In genomic region chr6:73577605-73578160, GRCh38 we compare ENCODE assay signal across 1 cellular context.
TF ChIP-seq lines count a peak whose summit lies in the region.

No MANE protein-coding gene starts in this region.

TF ChIP-seq in K562, 482 proteins besides CTCF, POLR2A, EP300 and RAD21 (continued from another document):
- TF ChIP-seq E4F1 (CRISPR knock-in tag; IDR thresholded peaks at IDR 0.05; ENCODE audit: borderline replicate concordance) (no peak), SOX6 (IDR thresholded peaks at IDR 0.05) (peak; percentile 57), MXI1 (IDR thresholded peaks at IDR 0.05; ENCODE audit: low read depth, low read length) (no peak), MAFG (tag; conservative IDR thresholded peaks at IDR 0.05) (peak; percentile 55), POLR3A (IDR thresholded peaks at IDR 0.05; ENCODE audit: borderline replicate concordance, extremely low read depth, insufficient read depth, insufficient read length) (no peak), ATF1 (CRISPR knock-in tag; IDR thresholded peaks at IDR 0.05) (no peak), ATF1 (tag; IDR thresholded peaks at IDR 0.05) (no peak), STAG1 (CRISPR knock-in tag; IDR thresholded peaks at IDR 0.05; ENCODE audit: borderline replicate concordance) (no peak), ARID1B (IDR thresholded peaks at IDR 0.05) (peak; percentile 19; the same call in 1 of the 2 replicates), C11orf30 (IDR thresholded peaks at IDR 0.05; ENCODE audit: low read depth) (peak; percentile 73), ASH1L (IDR thresholded peaks at IDR 0.05; ENCODE audit: borderline replicate concordance, low read depth, partially characterized antibody) (no peak), ZNF316 (IDR thresholded peaks at IDR 0.05) (peak; percentile 87), U2AF1 (optimal IDR thresholded peaks at IDR 0.05; ENCODE audit: low read depth, low read length) (no peak), BCOR (IDR thresholded peaks at IDR 0.05) (no peak)
- TF ChIP-seq, protein P1, sequence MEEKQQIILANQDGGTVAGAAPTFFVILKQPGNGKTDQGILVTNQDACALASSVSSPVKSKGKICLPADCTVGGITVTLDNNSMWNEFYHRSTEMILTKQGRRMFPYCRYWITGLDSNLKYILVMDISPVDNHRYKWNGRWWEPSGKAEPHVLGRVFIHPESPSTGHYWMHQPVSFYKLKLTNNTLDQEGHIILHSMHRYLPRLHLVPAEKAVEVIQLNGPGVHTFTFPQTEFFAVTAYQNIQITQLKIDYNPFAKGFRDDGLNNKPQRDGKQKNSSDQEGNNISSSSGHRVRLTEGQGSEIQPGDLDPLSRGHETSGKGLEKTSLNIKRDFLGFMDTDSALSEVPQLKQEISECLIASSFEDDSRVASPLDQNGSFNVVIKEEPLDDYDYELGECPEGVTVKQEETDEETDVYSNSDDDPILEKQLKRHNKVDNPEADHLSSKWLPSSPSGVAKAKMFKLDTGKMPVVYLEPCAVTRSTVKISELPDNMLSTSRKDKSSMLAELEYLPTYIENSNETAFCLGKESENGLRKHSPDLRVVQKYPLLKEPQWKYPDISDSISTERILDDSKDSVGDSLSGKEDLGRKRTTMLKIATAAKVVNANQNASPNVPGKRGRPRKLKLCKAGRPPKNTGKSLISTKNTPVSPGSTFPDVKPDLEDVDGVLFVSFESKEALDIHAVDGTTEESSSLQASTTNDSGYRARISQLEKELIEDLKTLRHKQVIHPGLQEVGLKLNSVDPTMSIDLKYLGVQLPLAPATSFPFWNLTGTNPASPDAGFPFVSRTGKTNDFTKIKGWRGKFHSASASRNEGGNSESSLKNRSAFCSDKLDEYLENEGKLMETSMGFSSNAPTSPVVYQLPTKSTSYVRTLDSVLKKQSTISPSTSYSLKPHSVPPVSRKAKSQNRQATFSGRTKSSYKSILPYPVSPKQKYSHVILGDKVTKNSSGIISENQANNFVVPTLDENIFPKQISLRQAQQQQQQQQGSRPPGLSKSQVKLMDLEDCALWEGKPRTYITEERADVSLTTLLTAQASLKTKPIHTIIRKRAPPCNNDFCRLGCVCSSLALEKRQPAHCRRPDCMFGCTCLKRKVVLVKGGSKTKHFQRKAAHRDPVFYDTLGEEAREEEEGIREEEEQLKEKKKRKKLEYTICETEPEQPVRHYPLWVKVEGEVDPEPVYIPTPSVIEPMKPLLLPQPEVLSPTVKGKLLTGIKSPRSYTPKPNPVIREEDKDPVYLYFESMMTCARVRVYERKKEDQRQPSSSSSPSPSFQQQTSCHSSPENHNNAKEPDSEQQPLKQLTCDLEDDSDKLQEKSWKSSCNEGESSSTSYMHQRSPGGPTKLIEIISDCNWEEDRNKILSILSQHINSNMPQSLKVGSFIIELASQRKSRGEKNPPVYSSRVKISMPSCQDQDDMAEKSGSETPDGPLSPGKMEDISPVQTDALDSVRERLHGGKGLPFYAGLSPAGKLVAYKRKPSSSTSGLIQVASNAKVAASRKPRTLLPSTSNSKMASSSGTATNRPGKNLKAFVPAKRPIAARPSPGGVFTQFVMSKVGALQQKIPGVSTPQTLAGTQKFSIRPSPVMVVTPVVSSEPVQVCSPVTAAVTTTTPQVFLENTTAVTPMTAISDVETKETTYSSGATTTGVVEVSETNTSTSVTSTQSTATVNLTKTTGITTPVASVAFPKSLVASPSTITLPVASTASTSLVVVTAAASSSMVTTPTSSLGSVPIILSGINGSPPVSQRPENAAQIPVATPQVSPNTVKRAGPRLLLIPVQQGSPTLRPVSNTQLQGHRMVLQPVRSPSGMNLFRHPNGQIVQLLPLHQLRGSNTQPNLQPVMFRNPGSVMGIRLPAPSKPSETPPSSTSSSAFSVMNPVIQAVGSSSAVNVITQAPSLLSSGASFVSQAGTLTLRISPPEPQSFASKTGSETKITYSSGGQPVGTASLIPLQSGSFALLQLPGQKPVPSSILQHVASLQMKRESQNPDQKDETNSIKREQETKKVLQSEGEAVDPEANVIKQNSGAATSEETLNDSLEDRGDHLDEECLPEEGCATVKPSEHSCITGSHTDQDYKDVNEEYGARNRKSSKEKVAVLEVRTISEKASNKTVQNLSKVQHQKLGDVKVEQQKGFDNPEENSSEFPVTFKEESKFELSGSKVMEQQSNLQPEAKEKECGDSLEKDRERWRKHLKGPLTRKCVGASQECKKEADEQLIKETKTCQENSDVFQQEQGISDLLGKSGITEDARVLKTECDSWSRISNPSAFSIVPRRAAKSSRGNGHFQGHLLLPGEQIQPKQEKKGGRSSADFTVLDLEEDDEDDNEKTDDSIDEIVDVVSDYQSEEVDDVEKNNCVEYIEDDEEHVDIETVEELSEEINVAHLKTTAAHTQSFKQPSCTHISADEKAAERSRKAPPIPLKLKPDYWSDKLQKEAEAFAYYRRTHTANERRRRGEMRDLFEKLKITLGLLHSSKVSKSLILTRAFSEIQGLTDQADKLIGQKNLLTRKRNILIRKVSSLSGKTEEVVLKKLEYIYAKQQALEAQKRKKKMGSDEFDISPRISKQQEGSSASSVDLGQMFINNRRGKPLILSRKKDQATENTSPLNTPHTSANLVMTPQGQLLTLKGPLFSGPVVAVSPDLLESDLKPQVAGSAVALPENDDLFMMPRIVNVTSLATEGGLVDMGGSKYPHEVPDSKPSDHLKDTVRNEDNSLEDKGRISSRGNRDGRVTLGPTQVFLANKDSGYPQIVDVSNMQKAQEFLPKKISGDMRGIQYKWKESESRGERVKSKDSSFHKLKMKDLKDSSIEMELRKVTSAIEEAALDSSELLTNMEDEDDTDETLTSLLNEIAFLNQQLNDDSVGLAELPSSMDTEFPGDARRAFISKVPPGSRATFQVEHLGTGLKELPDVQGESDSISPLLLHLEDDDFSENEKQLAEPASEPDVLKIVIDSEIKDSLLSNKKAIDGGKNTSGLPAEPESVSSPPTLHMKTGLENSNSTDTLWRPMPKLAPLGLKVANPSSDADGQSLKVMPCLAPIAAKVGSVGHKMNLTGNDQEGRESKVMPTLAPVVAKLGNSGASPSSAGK (IDR thresholded peaks at IDR 0.05), result no peak
- TF ChIP-seq, protein P2, sequence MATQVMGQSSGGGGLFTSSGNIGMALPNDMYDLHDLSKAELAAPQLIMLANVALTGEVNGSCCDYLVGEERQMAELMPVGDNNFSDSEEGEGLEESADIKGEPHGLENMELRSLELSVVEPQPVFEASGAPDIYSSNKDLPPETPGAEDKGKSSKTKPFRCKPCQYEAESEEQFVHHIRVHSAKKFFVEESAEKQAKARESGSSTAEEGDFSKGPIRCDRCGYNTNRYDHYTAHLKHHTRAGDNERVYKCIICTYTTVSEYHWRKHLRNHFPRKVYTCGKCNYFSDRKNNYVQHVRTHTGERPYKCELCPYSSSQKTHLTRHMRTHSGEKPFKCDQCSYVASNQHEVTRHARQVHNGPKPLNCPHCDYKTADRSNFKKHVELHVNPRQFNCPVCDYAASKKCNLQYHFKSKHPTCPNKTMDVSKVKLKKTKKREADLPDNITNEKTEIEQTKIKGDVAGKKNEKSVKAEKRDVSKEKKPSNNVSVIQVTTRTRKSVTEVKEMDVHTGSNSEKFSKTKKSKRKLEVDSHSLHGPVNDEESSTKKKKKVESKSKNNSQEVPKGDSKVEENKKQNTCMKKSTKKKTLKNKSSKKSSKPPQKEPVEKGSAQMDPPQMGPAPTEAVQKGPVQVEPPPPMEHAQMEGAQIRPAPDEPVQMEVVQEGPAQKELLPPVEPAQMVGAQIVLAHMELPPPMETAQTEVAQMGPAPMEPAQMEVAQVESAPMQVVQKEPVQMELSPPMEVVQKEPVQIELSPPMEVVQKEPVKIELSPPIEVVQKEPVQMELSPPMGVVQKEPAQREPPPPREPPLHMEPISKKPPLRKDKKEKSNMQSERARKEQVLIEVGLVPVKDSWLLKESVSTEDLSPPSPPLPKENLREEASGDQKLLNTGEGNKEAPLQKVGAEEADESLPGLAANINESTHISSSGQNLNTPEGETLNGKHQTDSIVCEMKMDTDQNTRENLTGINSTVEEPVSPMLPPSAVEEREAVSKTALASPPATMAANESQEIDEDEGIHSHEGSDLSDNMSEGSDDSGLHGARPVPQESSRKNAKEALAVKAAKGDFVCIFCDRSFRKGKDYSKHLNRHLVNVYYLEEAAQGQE (CRISPR knock-in tag; IDR thresholded peaks at IDR 0.05; ENCODE audit: low read depth), result no peak
